12 cellular contexts compared by ENCODE assay signal in the genomic region with DNA sequence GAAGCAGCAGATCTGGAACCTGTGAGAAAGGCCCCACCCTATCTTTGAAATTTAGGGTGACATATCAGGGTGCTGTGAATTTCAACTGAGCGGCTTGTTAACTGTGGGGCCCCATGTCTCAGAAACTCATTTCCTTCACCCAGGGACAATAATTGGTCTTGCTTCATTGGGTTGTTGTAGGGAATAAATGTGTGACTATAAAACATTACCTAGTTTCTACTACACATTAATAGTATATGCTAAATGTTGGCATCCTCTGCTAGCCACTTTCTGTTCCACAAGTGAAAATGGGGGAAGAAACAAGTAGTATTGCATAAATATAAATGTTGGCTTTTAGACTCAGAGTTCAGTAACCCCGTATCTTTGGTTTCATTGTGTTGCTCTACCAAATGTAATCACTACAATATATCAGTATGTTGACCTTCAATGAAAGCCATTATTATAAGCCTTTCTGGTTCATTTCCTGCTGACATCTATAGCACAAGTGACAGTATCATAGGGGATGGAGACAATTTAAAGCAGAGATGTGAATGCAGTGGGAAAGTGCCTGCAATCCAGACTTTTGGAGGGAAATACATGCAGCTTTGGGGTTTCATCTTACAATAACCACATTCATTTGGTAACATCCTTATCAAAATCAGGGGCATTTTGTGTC.
A peak's percentile ranks its signal among the peaks of the same experiment; 100 is the strongest.
DNase-seq lines count a peak whose midpoint lies in the region; ATAC-seq and TF ChIP-seq lines count a peak whose summit lies in the region.
"Had no signal": no experiment of that assay in that cellular context is flagged by ENCODE, and none has a peak within 500 bp of the region (broad histone marks: within the 10 kb centered on the region; RNA-seq: fewer than 3 reads in every experiment).

No MANE protein-coding gene starts in this region.

- peak overlapping the region; percentile 15; the same call in 1 of the 2 replicates for H2AFZ ChIP-seq in KMS-11 (ENCODE audit: low read depth)
- H2AFZ ChIP-seq in osteoblast (ENCODE audit: low read length): no peak overlapping the region

- H3K79me2 ChIP-seq in KMS-11 (ENCODE audit: insufficient read depth, low read depth): no peaks in the 10 kb centered on the region
- no peaks in the 10 kb centered on the region for H3K79me2 ChIP-seq in osteoblast (ENCODE audit: insufficient read depth, low read length)

- H3K4me1 ChIP-seq in KMS-11 (ENCODE audit: low read depth, poor library complexity, severe bottlenecking) (peaks cover 60% of the 10 kb centered on the region), osteoblast (ENCODE audit: insufficient read depth, low read length) (peaks cover 15% of the 10 kb centered on the region)
- H3K4me1 ChIP-seq: upper lobe of left lung had no signal

- no peak for TF ChIP-seq CTCF in KMS-11 (conservative IDR thresholded peaks at IDR 0.05; ENCODE audit: low read depth, low read length)
- TF ChIP-seq CTCF in osteoblast (IDR thresholded peaks at IDR 0.05; ENCODE audit: extremely low read depth, low read depth, low read length): no peak

- DNase-seq in osteoblast (ENCODE audit: insufficient read length, low spot score, missing footprints) (no peak), germinal center (ENCODE audit: low spot score) (no peak), NCI-H146 (lab: John Stamatoyannopoulos, UW) (no peak), putamen (ENCODE audit: low spot score) (no peak)
- no peak for DNase-seq in stimulated activated CD4-positive, alpha-beta T cell treated with anti-CD3 and anti-CD28 coated beads, Interleukin-12 subunit alpha, Interleukin-12 subunit beta, amount 100 ng/mL, for 4 hours
- DNase-seq: activated naive CD4-positive, alpha-beta T cell treated with Interleukin-2 at 50 U/mL for 16 hours; NCI-H2171 treated with DMSO at 0.1 percent for 48 hours; stimulated activated CD4-positive, alpha-beta T cell treated with anti-CD3 and anti-CD28 coated beads, Interleukin-2, amount 100 ng/mL, for 24 hours; upper lobe of left lung had no signal

- no peak overlapping the region for H3K4me3 ChIP-seq in KMS-11 (IDR thresholded peaks at IDR 0.05; ENCODE audit: insufficient read depth, low read depth, low read length)
- H3K4me3 ChIP-seq in osteoblast (ENCODE audit: insufficient read depth, low read length): no peak overlapping the region
- H3K4me3 ChIP-seq: upper lobe of left lung had no signal

- H3K27me3 ChIP-seq in KMS-11 (ENCODE audit: insufficient read depth, low read depth) (no peaks in the 10 kb centered on the region), osteoblast (ENCODE audit: insufficient read depth, low read length) (no peaks in the 10 kb centered on the region)
- H3K27me3 ChIP-seq: upper lobe of left lung had no signal

- ATAC-seq in GM19328 (IDR thresholded peaks at IDR 0.05; ENCODE audit: unreplicated experiment): peak; percentile 36
- peak; percentile 43 for ATAC-seq in HG02852 (IDR thresholded peaks at IDR 0.05; ENCODE audit: unreplicated experiment)

- H3K27ac ChIP-seq in KMS-11: peak overlapping the region; percentile 47
- H3K27ac ChIP-seq in osteoblast (ENCODE audit: low read depth, low read length): peak overlapping the region; percentile 76
- H3K27ac ChIP-seq: upper lobe of left lung had no signal

- H3K4me2 ChIP-seq in KMS-11 (peak overlapping the region; percentile 81), osteoblast (ENCODE audit: insufficient read depth, low read length) (no peak overlapping the region)

- no peak overlapping the region; the same call in 1 of the 2 replicates for H3K9ac ChIP-seq in KMS-11

- H4K20me1 ChIP-seq in KMS-11 (ENCODE audit: insufficient read depth): no peaks in the 10 kb centered on the region
- H4K20me1 ChIP-seq in osteoblast (ENCODE audit: insufficient read depth, low read length): no peaks in the 10 kb centered on the region

- H3K36me3 ChIP-seq in KMS-11 (ENCODE audit: insufficient read depth): no peaks in the 10 kb centered on the region
- H3K36me3 ChIP-seq in osteoblast (ENCODE audit: insufficient read depth, low read length): no peaks in the 10 kb centered on the region
- H3K36me3 ChIP-seq: upper lobe of left lung had no signal

- H3K9me3 ChIP-seq in osteoblast (ENCODE audit: low read depth, low read length): no peaks in the 10 kb centered on the region
- H3K9me3 ChIP-seq: upper lobe of left lung had no signal
